Comparison of ENCODE assay signal across 28 cellular contexts in the genomic region with DNA sequence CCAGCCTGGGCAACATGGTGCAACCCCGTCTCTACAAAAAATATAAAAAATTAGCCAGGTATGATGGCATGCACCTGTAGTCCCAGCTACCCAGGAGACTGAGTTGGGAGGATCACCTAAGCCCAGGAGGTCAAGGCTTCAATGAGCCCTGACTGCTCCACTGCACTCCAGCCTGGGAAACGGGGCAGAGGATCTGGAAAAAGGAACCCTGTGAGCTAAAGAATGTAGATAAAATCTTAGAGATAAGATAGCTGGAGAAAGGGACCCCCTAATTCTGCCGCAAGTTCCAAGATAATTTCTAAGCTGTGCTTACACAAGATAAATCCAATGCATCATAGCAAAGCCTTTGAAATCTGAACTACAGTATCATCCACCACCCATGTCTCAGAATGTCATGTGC.
"Had no signal": no experiment of that assay in that cellular context is flagged by ENCODE, and none has a peak within 500 bp of the region (broad histone marks: within the 10 kb centered on the region; RNA-seq: fewer than 3 reads in every experiment).

No MANE protein-coding gene starts in this region.

- H3K27ac ChIP-seq: stomach, suprapubic skin, testis, thoracic aorta, thyroid gland, tibial artery, tibial nerve, transverse colon, upper lobe of left lung, upper lobe of right lung, uterus, vagina had no signal

- H3K36me3 Mint-ChIP-seq: stimulated activated effector memory CD8-positive, alpha-beta T cell treated with anti-CD3 and anti-CD28 coated beads, Interleukin-12 subunit alpha, Interleukin-12 subunit beta, amount 100 ng/mL, for 72 hours; type B pancreatic cell had no signal

- H3K4me3 ChIP-seq: stomach, suprapubic skin, testis, thoracic aorta, thyroid gland, tibial artery, tibial nerve, transverse colon, upper lobe of left lung, upper lobe of right lung, uterus, vagina had no signal

- H3K4me3 Mint-ChIP-seq: stimulated activated effector memory CD8-positive, alpha-beta T cell treated with anti-CD3 and anti-CD28 coated beads, Interleukin-12 subunit alpha, Interleukin-12 subunit beta, amount 100 ng/mL, for 72 hours; stimulated activated memory B cell treated with anti-CD40 and anti-IgM and Interleukin-4, amounts not matched to agents 10 μg/mL and 1 μg/mL and 100 μg/mL, for 72 hours; stimulated activated naive B cell treated with anti-CD40 and anti-IgM and Interleukin-4, amounts not matched to agents 10 μg/mL and 1 μg/mL and 100 μg/mL, for 72 hours; stimulated activated naive CD8-positive, alpha-beta T cell treated with anti-CD3 and anti-CD28 coated beads, Interleukin-15, amount 100 ng/mL, for 72 hours; stimulated activated naive CD8-positive, alpha-beta T cell treated with anti-CD3 and anti-CD28 coated beads, Interleukin-15, Interleukin-2, amounts not matched to agents 100 ng/mL and 50 ng/mL, for 24 hours; type B pancreatic cell had no signal

- H3K27ac Mint-ChIP-seq: stimulated activated effector memory CD8-positive, alpha-beta T cell treated with anti-CD3 and anti-CD28 coated beads, Interleukin-12 subunit alpha, Interleukin-12 subunit beta, amount 100 ng/mL, for 72 hours; stimulated activated memory B cell treated with anti-CD40 and anti-IgM and Interleukin-4, amounts not matched to agents 10 μg/mL and 1 μg/mL and 100 μg/mL, for 72 hours; stimulated activated naive B cell treated with anti-CD40 and anti-IgM and Interleukin-4, amounts not matched to agents 10 μg/mL and 1 μg/mL and 100 μg/mL, for 72 hours; stimulated activated naive CD8-positive, alpha-beta T cell treated with anti-CD3 and anti-CD28 coated beads, Interleukin-15, amount 100 ng/mL, for 72 hours; stimulated activated naive CD8-positive, alpha-beta T cell treated with anti-CD3 and anti-CD28 coated beads, Interleukin-15, Interleukin-2, amounts not matched to agents 100 ng/mL and 50 ng/mL, for 24 hours; type B pancreatic cell had no signal

- H3K27me3 Mint-ChIP-seq: stimulated activated naive B cell treated with anti-CD40 and anti-IgM and Interleukin-4, amounts not matched to agents 10 μg/mL and 1 μg/mL and 100 μg/mL, for 72 hours; stimulated activated naive CD8-positive, alpha-beta T cell treated with anti-CD3 and anti-CD28 coated beads, Interleukin-15, amount 100 ng/mL, for 72 hours; type B pancreatic cell had no signal

- DNase-seq: stimulated activated CD4-positive, alpha-beta T cell treated with anti-CD3 and anti-CD28 coated beads, Interleukin-2, amount 100 ng/mL, for 48 hours; stimulated activated CD4-positive, alpha-beta T cell treated with anti-CD3 and anti-CD28 coated beads, Interleukin-4, amount 100 ng/mL, for 1 hour; stimulated activated CD4-positive, alpha-beta T cell treated with anti-CD3 and anti-CD28 coated beads, Interleukin-4, amount 100 ng/mL, for 24 hours; stimulated activated CD4-positive, alpha-beta T cell treated with anti-CD3 and anti-CD28 coated beads, Interleukin-4, amount 100 ng/mL, for 4 hours; stimulated activated CD8-positive, alpha-beta memory T cell treated with anti-CD3 and anti-CD28 coated beads, Interleukin-4, amount 100 ng/mL, for 48 hours; stimulated activated naive B cell treated with anti-CD40 and anti-IgM and Interleukin-4, amounts not matched to agents 10 μg/mL and 1 μg/mL and 100 μg/mL, for 72 hours; stimulated activated naive CD4-positive, alpha-beta T cell; stimulated activated naive CD4-positive, alpha-beta T cell treated with Interleukin-2 at 50 U/mL for 16 hours; stimulated activated naive CD8-positive, alpha-beta T cell treated with anti-CD3 and anti-CD28 coated beads, Interleukin-15, amount 100 ng/mL, for 72 hours; stimulated activated naive CD8-positive, alpha-beta T cell treated with anti-CD3 and anti-CD28 coated beads, Interleukin-15, Interleukin-2, amounts not matched to agents 100 U/mL and 50 U/mL, for 24 hours; stomach; substantia nigra; testis; thyroid gland; tibial artery; transverse colon; trophoblast cell; upper lobe of left lung; upper lobe of right lung; uterus had no signal

- ATAC-seq: stimulated activated effector memory CD8-positive, alpha-beta T cell treated with anti-CD3 and anti-CD28 coated beads, Interleukin-12 subunit alpha, Interleukin-12 subunit beta, amount 100 ng/mL, for 72 hours; stimulated activated memory B cell treated with anti-CD40 and anti-IgM and Interleukin-4, amounts not matched to agents 10 μg/mL and 1 μg/mL and 100 μg/mL, for 72 hours; stimulated activated naive B cell treated with anti-CD40 and anti-IgM and Interleukin-4, amounts not matched to agents 10 μg/mL and 1 μg/mL and 100 μg/mL, for 72 hours; stimulated activated naive CD8-positive, alpha-beta T cell treated with anti-CD3 and anti-CD28 coated beads, Interleukin-15, amount 100 ng/mL, for 72 hours; stimulated activated naive CD8-positive, alpha-beta T cell treated with anti-CD3 and anti-CD28 coated beads, Interleukin-15, Interleukin-2, amounts not matched to agents 100 U/mL and 50 U/mL, for 24 hours; upper lobe of right lung had no signal

- H3K4me1 ChIP-seq: stomach, suprapubic skin, testis, thyroid gland, tibial artery, tibial nerve, transverse colon, upper lobe of left lung, upper lobe of right lung, uterus, vagina had no signal

- H3K9me3 ChIP-seq: suprapubic skin, testis, thoracic aorta, thyroid gland, tibial artery, transverse colon, upper lobe of left lung, upper lobe of right lung, uterus, vagina had no signal

- H3K27me3 ChIP-seq: stomach, testis, thyroid gland, tibial artery, tibial nerve, transverse colon, upper lobe of left lung, upper lobe of right lung, uterus, vagina had no signal

- H3K4me1 Mint-ChIP-seq: stimulated activated effector memory CD8-positive, alpha-beta T cell treated with anti-CD3 and anti-CD28 coated beads, Interleukin-12 subunit alpha, Interleukin-12 subunit beta, amount 100 ng/mL, for 72 hours; stimulated activated memory B cell treated with anti-CD40 and anti-IgM and Interleukin-4, amounts not matched to agents 10 μg/mL and 1 μg/mL and 100 μg/mL, for 72 hours; stimulated activated naive B cell treated with anti-CD40 and anti-IgM and Interleukin-4, amounts not matched to agents 10 μg/mL and 1 μg/mL and 100 μg/mL, for 72 hours had no signal

- H3K36me3 ChIP-seq: stomach, suprapubic skin, thoracic aorta, thyroid gland, tibial artery, tibial nerve, transverse colon, upper lobe of left lung, upper lobe of right lung, uterus, vagina had no signal
